24 cellular contexts compared by ENCODE assay signal in genomic region chr21:22476214-22476613, GRCh38.
"Had no signal": no experiment of that assay in that cellular context is flagged by ENCODE, and none has a peak within 500 bp of the region (broad histone marks: within the 10 kb centered on the region; RNA-seq: fewer than 3 reads in every experiment).

No MANE protein-coding gene starts in this region.

- DNase-seq: colonic mucosa; cortex of kidney; dermis blood vessel endothelial cell; dorsolateral prefrontal cortex; effector CD4-positive, alpha-beta T cell; effector CD8-positive, alpha-beta T cell; effector memory CD4-positive, alpha-beta T cell; effector memory CD8-positive, alpha-beta T cell; esophagus squamous epithelium; foreskin fibroblast; foreskin keratinocyte; foreskin melanocyte; gastrocnemius medialis; glutamatergic neuron; heart left ventricle; heart right ventricle had no signal

- H3K4me3 ChIP-seq: colonic mucosa, coronary artery, dorsolateral prefrontal cortex, esophagus muscularis mucosa, esophagus squamous epithelium, gastrocnemius medialis, gastroesophageal sphincter, heart left ventricle, heart right ventricle had no signal

- H3K9me3 ChIP-seq: colonic mucosa, esophagus muscularis mucosa, gastrocnemius medialis, gastroesophageal sphincter had no signal

- H3K27me3 ChIP-seq: colonic mucosa, dorsolateral prefrontal cortex, esophagus muscularis mucosa, esophagus squamous epithelium, foreskin keratinocyte, gastrocnemius medialis, gastroesophageal sphincter, heart left ventricle, heart right ventricle had no signal

- H3K36me3 ChIP-seq: colonic mucosa, esophagus muscularis mucosa, esophagus squamous epithelium, gastrocnemius medialis, gastroesophageal sphincter, heart left ventricle, heart right ventricle had no signal

- FAIRE-seq: colon, endometrium, endothelial cell of umbilical vein, frontal cortex had no signal

- H3K27ac ChIP-seq: colonic mucosa, coronary artery, epithelial cell of prostate, esophagus muscularis mucosa, esophagus squamous epithelium, foreskin keratinocyte, gastrocnemius medialis, gastroesophageal sphincter, heart left ventricle, heart right ventricle had no signal
